In genomic region chr10:129468187-129468586, GRCh38 we compare ENCODE assay signal across 12 cellular contexts. TPM values are rescaled to one million over a fixed set of nuclear protein-coding genes. Genes with fewer than 3 reads are reported as not detected.
DNase-seq lines count a peak whose midpoint lies in the region; ATAC-seq and TF ChIP-seq lines count a peak whose summit lies in the region.
"Had no signal": no experiment of that assay in that cellular context is flagged by ENCODE, and none has a peak within 500 bp of the region (broad histone marks: within the 10 kb centered on the region; RNA-seq: fewer than 3 reads in every experiment).

No MANE protein-coding gene starts in this region.

- ATAC-seq in activated T-cell treated with anti-CD3 and anti-CD28 coated beads, Interleukin-2, amount 50 U/mL, for 72 hours (replicated peaks in 1 of 2), result no peak
- ATAC-seq in T-cell (replicated peaks in 1 of 4), result no peak
- ATAC-seq: WTC11 had no signal

- peaks cover 17% of the 10 kb centered on the region for H3K4me1 Mint-ChIP-seq in activated T-cell treated with anti-CD3 and anti-CD28 coated beads, Interleukin-2, amount 50 U/mL, for 72 hours (ENCODE audit: low read depth)
- H3K4me1 Mint-ChIP-seq in T-cell, result peaks cover 10 to 22% (median 14%) of the 10 kb centered on the region in 3 donors
- H3K4me1 Mint-ChIP-seq in glutamatergic neuron (ENCODE audit: low read depth, unreplicated experiment), result peaks cover 2% of the 10 kb centered on the region

- CTCF ChIA-PET in T-cell (lab: Charles Lee), result interaction anchor here in 1 of 2 donors (1.0 kb wide), 1 partner anchor 411 kb away, joined by 3 read pairs; no protein-coding TSS in a partner anchor

- no peaks in the 10 kb centered on the region for H3K9me3 Mint-ChIP-seq in activated T-cell treated with anti-CD3 and anti-CD28 coated beads, Interleukin-2, amount 50 U/mL, for 72 hours
- H3K9me3 Mint-ChIP-seq in T-cell (no peaks in the 10 kb centered on the region), glutamatergic neuron (ENCODE audit: unreplicated experiment) (peaks cover 3% of the 10 kb centered on the region)
- H3K9me3 Mint-ChIP-seq: WTC11 had no signal

- peaks cover 0 to 23% (median 2%) of the 10 kb centered on the region in 6 donors for H3K36me3 ChIP-seq in spleen
- no peaks in the 10 kb centered on the region for H3K36me3 ChIP-seq in thyroid gland
- H3K36me3 ChIP-seq: SJCRH30 had no signal

- no peaks in the 10 kb centered on the region for H3K36me3 Mint-ChIP-seq in activated T-cell treated with anti-CD3 and anti-CD28 coated beads, Interleukin-2, amount 50 U/mL, for 72 hours (ENCODE audit: insufficient read depth in 2 of 2)
- peaks cover 19% of the 10 kb centered on the region for H3K36me3 Mint-ChIP-seq in T-cell
- no peaks in the 10 kb centered on the region for H3K36me3 Mint-ChIP-seq in glutamatergic neuron (ENCODE audit: unreplicated experiment)

- TF ChIP-seq CTCF in glutamatergic neuron (IDR thresholded peaks at IDR 0.05; ENCODE audit: partially characterized antibody, unreplicated experiment), result no peak
- TF ChIP-seq CTCF in spleen (IDR thresholded peaks at IDR 0.05 in 8 of 11, conservative IDR thresholded peaks at IDR 0.05 in 3 of 11), result no peak
- TF ChIP-seq CTCF in thyroid gland (IDR thresholded peaks at IDR 0.05), result no peak

- peak overlapping the region in 1 of 8 donors; percentile 80 for H3K4me3 ChIP-seq in spleen
- H3K4me3 ChIP-seq in thyroid gland (replicated peaks in 1 of 3), result no peak overlapping the region

- H3K27me3 ChIP-seq in spleen (replicated peaks in 1 of 7) (no peaks in the 10 kb centered on the region), thyroid gland (no peaks in the 10 kb centered on the region)
- H3K27me3 ChIP-seq: left lung, SJCRH30 had no signal

- H3K27me3 Mint-ChIP-seq in activated T-cell treated with anti-CD3 and anti-CD28 coated beads, Interleukin-2, amount 50 U/mL, for 72 hours (ENCODE audit: low read depth), result no peaks in the 10 kb centered on the region
- H3K27me3 Mint-ChIP-seq in T-cell, result no peaks in the 10 kb centered on the region
- H3K27me3 Mint-ChIP-seq in glutamatergic neuron (ENCODE audit: unreplicated experiment), result peaks cover 7% of the 10 kb centered on the region

- H3K9me3 ChIP-seq in spleen, result no peaks in the 10 kb centered on the region
- no peaks in the 10 kb centered on the region for H3K9me3 ChIP-seq in thyroid gland
- H3K9me3 ChIP-seq: left lung, SJCRH30 had no signal

- H3K4me1 ChIP-seq in spleen, result peaks cover 8 to 41% (median 22%) of the 10 kb centered on the region in 6 donors
- H3K4me1 ChIP-seq in thyroid gland, result peaks cover 11 to 12% of the 10 kb centered on the region in 2 donors
- H3K4me1 ChIP-seq: SJCRH30 had no signal

- H3K27ac Mint-ChIP-seq in activated T-cell treated with anti-CD3 and anti-CD28 coated beads, Interleukin-2, amount 50 U/mL, for 72 hours, result no peak overlapping the region
- H3K27ac Mint-ChIP-seq in T-cell (peak overlapping the region; percentile 16 to 83), glutamatergic neuron (ENCODE audit: unreplicated experiment) (no peak overlapping the region)
- H3K27ac Mint-ChIP-seq: WTC11 had no signal

- WGBS in spleen, 5 donors, result 92 to 98% (median 95%) methylated on average over 6 to 9 of the region's 9 CpGs
- 94 to 97% methylated on average over 9 of the region's 9 CpGs for WGBS in thyroid gland, 2 donors

- H3K27ac ChIP-seq in spleen (peak overlapping the region in 1 of 8 donors; percentile 88), thyroid gland (no peak overlapping the region)
- H3K27ac ChIP-seq: SJCRH30 had no signal

- H3K4me3 Mint-ChIP-seq in activated T-cell treated with anti-CD3 and anti-CD28 coated beads, Interleukin-2, amount 50 U/mL, for 72 hours, result peak overlapping the region; percentile 83 to 91
- H3K4me3 Mint-ChIP-seq in T-cell (peak overlapping the region; percentile 77 to 84 (median 82)), glutamatergic neuron (ENCODE audit: unreplicated experiment) (peak overlapping the region; percentile 84)

- TF ChIP-seq POLR2A in spleen (IDR thresholded peaks at IDR 0.05) (no peak), thyroid gland (IDR thresholded peaks at IDR 0.05) (no peak)

- POLR2A ChIA-PET in T-cell (lab: Charles Lee), result no interaction called here

- DNase-seq in activated T-cell treated with anti-CD3 and anti-CD28 coated beads, Interleukin-2, amount 50 U/mL, for 72 hours, result no peak
- DNase-seq in activated T-cell treated with anti-CD3 and anti-CD28 coated beads for 4 hours (no peak), T-cell (no peak), glutamatergic neuron (no peak), spleen (peak; percentile 64), kidney glomerular epithelial cell (lab: John Stamatoyannopoulos, UW) (no peak), thyroid gland (no peak), DMS153 (lab: John Stamatoyannopoulos, UW) (no peak)
- DNase-seq: left lung, NCI-H2029, SJCRH30 had no signal

- intact Hi-C loops in spleen (cut with DNase I; ENCODE audit: low total_unique reads) (no loop called here), thyroid gland (cut with DNase I) (no loop called here)

RNA-seq across cellular contexts. Expression of gene MGMT, which starts 1.1 kb away (rescaled TPM):
- total RNA-seq in activated T-cell treated with anti-CD3 and anti-CD28 coated beads, Interleukin-2, amount 50 U/mL, for 72 hours, result 10 to 100 TPM; 17.8 to 19.2 TPM
- total RNA-seq in T-cell (10 to 100 TPM; 16.6 to 24.6 (median 21.1) TPM), glutamatergic neuron (ENCODE audit: unreplicated experiment) (15.9 TPM), spleen (10 to 100 TPM; 19.8 to 33.4 (median 23.8) TPM), thyroid gland (10 to 100 TPM; 17.6 to 48.7 (median 30.7) TPM)
- 10 to 100 TPM; 14.3 to 20.2 (median 17.1) TPM for polyA plus RNA-seq in spleen

Comparison
In these comparisons a context has a peak if more than half of its experiments do, and no peak if none do; other contexts are left out.
1. H3K27ac Mint-ChIP-seq: peak in T-cell (2 of 2); none in activated T-cell treated with anti-CD3 and anti-CD28 coated beads, Interleukin-2, amount 50 U/mL, for 72 hours (single experiment) and glutamatergic neuron (single experiment).
2. Peak in every context shown above with its lines, with median percentiles within 50 percentile points of each other: H3K4me3 Mint-ChIP-seq.